Comparison of ENCODE assay signal across 8 cellular contexts in the genomic region with DNA sequence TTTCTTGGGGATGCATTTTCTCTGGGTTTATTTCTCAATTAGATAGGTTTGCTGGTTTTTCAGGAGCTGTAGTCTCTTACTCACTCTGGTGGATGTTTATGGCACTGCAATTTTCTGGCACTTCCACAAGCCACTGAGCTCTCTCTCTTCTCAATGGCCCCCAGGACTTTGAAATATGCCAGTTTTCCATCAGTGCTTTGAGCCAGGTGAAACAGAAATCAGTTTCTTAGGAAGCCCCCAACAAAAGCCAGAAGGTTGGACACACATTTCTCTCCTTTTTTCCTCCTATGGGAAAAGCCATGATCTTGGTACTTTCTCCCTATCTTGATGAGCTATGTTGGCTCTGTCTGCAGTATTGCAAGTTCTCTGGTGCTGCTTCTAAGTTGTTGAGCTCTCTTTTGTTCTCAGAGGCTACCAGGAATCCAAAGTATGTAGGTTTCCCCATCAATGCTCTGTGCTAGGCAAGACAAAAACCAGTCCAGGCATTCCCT.
DNase-seq lines count a peak whose midpoint lies in the region; ATAC-seq and TF ChIP-seq lines count a peak whose summit lies in the region.

No MANE protein-coding gene starts in this region.

- no peak overlapping the region for H3K4me2 ChIP-seq in smooth muscle cell

- no peak overlapping the region for H3K4me3 ChIP-seq in heart left ventricle
- H3K4me3 ChIP-seq in smooth muscle cell: no peak overlapping the region

- no peak overlapping the region for H2AFZ ChIP-seq in smooth muscle cell (ENCODE audit: low read depth)

- no peak for TF ChIP-seq POLR2A in heart left ventricle (IDR thresholded peaks at IDR 0.05)

- no peak for ATAC-seq in heart left ventricle
- peak; percentile 59 for ATAC-seq in HG03565 (IDR thresholded peaks at IDR 0.05; ENCODE audit: unreplicated experiment)
- no peak for ATAC-seq in HG03280 (IDR thresholded peaks at IDR 0.05; ENCODE audit: unreplicated experiment)
- ATAC-seq in GM19328 (IDR thresholded peaks at IDR 0.05; ENCODE audit: unreplicated experiment): no peak

- no peaks in the 10 kb centered on the region for H3K36me3 ChIP-seq in heart left ventricle
- peaks cover 4% of the 10 kb centered on the region for H3K36me3 ChIP-seq in smooth muscle cell (ENCODE audit: low read depth)

- H3K79me2 ChIP-seq in smooth muscle cell (ENCODE audit: low read depth): no peaks in the 10 kb centered on the region

- peak; percentile 17 to 56 (median 44) for TF ChIP-seq CTCF in heart left ventricle (IDR thresholded peaks at IDR 0.05)
- TF ChIP-seq CTCF in smooth muscle cell (IDR thresholded peaks at IDR 0.05; ENCODE audit: borderline replicate concordance, insufficient read depth, poor library complexity, severe bottlenecking): peak; percentile 42

- no peaks in the 10 kb centered on the region for H4K20me1 ChIP-seq in smooth muscle cell (ENCODE audit: low read depth)

- H3K9me3 ChIP-seq in heart left ventricle (peaks cover 0 to 50% (median 22%) of the 10 kb centered on the region in 12 donors), smooth muscle cell (replicated peaks; ENCODE audit: low read depth) (peaks cover 15% of the 10 kb centered on the region)

- H3K27ac ChIP-seq in heart left ventricle: no peak overlapping the region
- no peak overlapping the region for H3K27ac ChIP-seq in smooth muscle cell (ENCODE audit: low read depth)

- no peak overlapping the region for H3K9ac ChIP-seq in smooth muscle cell (ENCODE audit: low read depth)

- no peak for DNase-seq in heart left ventricle
- no peak for DNase-seq in cardiac septum (ENCODE audit: low spot score)
- peak; percentile 57 for DNase-seq in SK-N-DZ (ENCODE audit: low spot score)
- DNase-seq in fibroblast of gingiva (ENCODE audit: low read depth): peak; percentile 57
- no peak for DNase-seq in smooth muscle cell (lab: John Stamatoyannopoulos, UW; ENCODE audit: unreplicated experiment)

- no peaks in the 10 kb centered on the region for H3F3A ChIP-seq in smooth muscle cell (ENCODE audit: low read depth)

- intact Hi-C loops in heart left ventricle (cut with DNase I): loop anchor here in 7 of 10 donors (1.0 to 10.0 kb wide), 4 partner anchors 67 to 77 kb away; no protein-coding TSS in a partner anchor
- intact Hi-C loops in cardiac septum (cut with DNase I): loop anchor here (5.0 kb wide), 2 partner anchors 55 to 75 kb away; no protein-coding TSS in a partner anchor

- H3K4me1 ChIP-seq in heart left ventricle (no peaks in the 10 kb centered on the region), smooth muscle cell (ENCODE audit: low read depth) (peaks cover 9% of the 10 kb centered on the region)

- H3K27me3 ChIP-seq in heart left ventricle (no peaks in the 10 kb centered on the region), smooth muscle cell (ENCODE audit: low read depth) (no peaks in the 10 kb centered on the region)

Comparison
In these comparisons a context has a peak if more than half of its experiments do, and no peak if none do; other contexts are left out.
1. DNase-seq: peak in SK-N-DZ (single experiment) and fibroblast of gingiva (single experiment); none in heart left ventricle (0 of 5), cardiac septum (single experiment) and smooth muscle cell (single experiment).